ENCODE assay signal across 1 cellular context in the genomic region with DNA sequence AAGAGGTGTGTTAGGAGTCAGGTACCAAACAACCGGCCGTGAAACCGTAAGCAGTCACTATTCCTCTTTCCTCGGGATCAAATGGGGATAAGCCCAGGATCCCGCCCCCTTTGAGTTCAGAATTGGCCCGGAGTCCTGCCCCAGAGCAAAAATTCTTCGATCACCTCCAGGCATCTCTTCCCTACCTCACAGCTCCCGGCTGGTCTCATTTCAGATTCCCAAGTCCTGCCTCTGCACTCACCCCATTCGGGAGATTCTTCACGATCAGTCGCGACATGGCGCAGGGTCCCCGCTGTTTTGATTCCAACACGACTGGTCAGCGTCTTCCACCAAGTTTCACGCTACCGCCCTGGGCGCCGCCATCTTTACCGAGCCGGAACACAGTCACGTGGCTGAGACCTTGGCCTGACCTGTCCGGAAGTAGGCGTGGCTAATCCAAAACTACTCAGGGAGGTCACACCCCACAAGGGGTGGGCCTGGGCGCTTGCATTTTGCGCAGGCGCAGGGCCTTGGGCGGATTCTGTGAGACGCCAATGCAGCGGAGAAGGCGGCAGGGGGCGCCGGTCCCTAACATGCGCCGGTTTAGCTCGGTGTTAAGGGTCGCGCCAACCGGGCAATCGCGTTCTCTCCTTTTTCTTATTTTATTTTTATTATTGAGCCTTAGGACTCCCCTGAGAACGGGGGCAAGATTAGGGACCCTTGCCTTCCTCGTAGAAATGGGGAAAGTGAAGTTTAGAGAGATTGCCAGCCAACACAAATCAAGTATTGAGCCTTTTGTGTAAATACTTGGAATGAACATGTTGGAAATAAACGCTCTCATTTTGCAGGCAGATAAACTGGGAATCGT.
TF ChIP-seq lines count a peak whose summit lies in the region.

A gene with protein sequence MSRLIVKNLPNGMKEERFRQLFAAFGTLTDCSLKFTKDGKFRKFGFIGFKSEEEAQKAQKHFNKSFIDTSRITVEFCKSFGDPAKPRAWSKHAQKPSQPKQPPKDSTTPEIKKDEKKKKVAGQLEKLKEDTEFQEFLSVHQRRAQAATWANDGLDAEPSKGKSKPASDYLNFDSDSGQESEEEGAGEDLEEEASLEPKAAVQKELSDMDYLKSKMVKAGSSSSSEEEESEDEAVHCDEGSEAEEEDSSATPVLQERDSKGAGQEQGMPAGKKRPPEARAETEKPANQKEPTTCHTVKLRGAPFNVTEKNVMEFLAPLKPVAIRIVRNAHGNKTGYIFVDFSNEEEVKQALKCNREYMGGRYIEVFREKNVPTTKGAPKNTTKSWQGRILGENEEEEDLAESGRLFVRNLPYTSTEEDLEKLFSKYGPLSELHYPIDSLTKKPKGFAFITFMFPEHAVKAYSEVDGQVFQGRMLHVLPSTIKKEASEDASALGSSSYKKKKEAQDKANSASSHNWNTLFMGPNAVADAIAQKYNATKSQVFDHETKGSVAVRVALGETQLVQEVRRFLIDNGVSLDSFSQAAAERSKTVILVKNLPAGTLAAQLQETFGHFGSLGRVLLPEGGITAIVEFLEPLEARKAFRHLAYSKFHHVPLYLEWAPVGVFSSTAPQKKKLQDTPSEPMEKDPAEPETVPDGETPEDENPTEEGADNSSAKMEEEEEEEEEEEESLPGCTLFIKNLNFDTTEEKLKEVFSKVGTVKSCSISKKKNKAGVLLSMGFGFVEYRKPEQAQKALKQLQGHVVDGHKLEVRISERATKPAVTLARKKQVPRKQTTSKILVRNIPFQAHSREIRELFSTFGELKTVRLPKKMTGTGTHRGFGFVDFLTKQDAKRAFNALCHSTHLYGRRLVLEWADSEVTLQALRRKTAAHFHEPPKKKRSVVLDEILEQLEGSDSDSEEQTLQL (minus strand): TSS at position 375 of the 847 bp plus-strand sequence. CDS start 98 bp downstream, at position 277.

TF ChIP-seq in A549, 52 proteins besides CTCF, POLR2A, EP300 and RAD21 (continued from another document):
- TF ChIP-seq, protein P1, sequence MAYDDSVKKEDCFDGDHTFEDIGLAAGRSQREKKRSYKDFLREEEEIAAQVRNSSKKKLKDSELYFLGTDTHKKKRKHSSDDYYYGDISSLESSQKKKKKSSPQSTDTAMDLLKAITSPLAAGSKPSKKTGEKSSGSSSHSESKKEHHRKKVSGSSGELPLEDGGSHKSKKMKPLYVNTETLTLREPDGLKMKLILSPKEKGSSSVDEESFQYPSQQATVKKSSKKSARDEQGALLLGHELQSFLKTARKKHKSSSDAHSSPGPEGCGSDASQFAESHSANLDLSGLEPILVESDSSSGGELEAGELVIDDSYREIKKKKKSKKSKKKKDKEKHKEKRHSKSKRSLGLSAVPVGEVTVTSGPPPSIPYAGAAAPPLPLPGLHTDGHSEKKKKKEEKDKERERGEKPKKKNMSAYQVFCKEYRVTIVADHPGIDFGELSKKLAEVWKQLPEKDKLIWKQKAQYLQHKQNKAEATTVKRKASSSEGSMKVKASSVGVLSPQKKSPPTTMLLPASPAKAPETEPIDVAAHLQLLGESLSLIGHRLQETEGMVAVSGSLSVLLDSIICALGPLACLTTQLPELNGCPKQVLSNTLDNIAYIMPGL (CRISPR knock-in tag; IDR thresholded peaks at IDR 0.05; ENCODE audit: borderline replicate concordance) = no peak
- TF ChIP-seq BHLHE40 (IDR thresholded peaks at IDR 0.05; ENCODE audit: low read depth, low read length) (no peak), CHD2 (IDR thresholded peaks at IDR 0.05; ENCODE audit: low read length, partially characterized antibody) (no peak), ESRRA (IDR thresholded peaks at IDR 0.05; ENCODE audit: borderline replicate concordance, low read length) (no peak), ZSCAN20 (CRISPR knock-in tag; IDR thresholded peaks at IDR 0.05) (0 out of 2 replicates have a peak, but pooled peaks have one; percentile 31), FOSL2 (IDR thresholded peaks at IDR 0.05) (no peak), FOSL2 (CRISPR knock-in tag; IDR thresholded peaks at IDR 0.05) (0 out of 2 replicates have a peak, but pooled peaks have one; percentile 4), CBX2 (IDR thresholded peaks at IDR 0.05; ENCODE audit: borderline replicate concordance, low read depth) (no peak), GATA3 (IDR thresholded peaks at IDR 0.05; ENCODE audit: borderline replicate concordance) (peak; percentile 30; the same call in 1 of the 2 replicates), NFE2L2 (conservative IDR thresholded peaks at IDR 0.05; ENCODE audit: low read length) (no peak), MAFK (IDR thresholded peaks at IDR 0.05; ENCODE audit: partially characterized antibody) (no peak), HOXA7 (CRISPR knock-in tag; IDR thresholded peaks at IDR 0.05) (no peak), JUNB (IDR thresholded peaks at IDR 0.05) (no peak), MAZ (IDR thresholded peaks at IDR 0.05; ENCODE audit: borderline replicate concordance, low read depth, low read length) (no peak), FOXS1 (CRISPR knock-in tag; IDR thresholded peaks at IDR 0.05) (no peak), HEYL (CRISPR knock-in tag; IDR thresholded peaks at IDR 0.05) (no peak), HOXB5 (CRISPR knock-in tag; IDR thresholded peaks at IDR 0.05) (no peak), RFX5 (IDR thresholded peaks at IDR 0.05) (no peak), RARB (CRISPR knock-in tag; IDR thresholded peaks at IDR 0.05) (no peak), TP53 (CRISPR knock-in tag; IDR thresholded peaks at IDR 0.05) (no peak), CEBPB (IDR thresholded peaks at IDR 0.05) (no peak), HOXB13 (CRISPR knock-in tag; IDR thresholded peaks at IDR 0.05; ENCODE audit: low read depth) (no peak), NPAS2 (CRISPR knock-in tag; IDR thresholded peaks at IDR 0.05; ENCODE audit: borderline replicate concordance) (no peak), HDAC2 (IDR thresholded peaks at IDR 0.05) (peak; percentile 95), EHMT2 (IDR thresholded peaks at IDR 0.05; ENCODE audit: low read depth) (no peak), TFCP2L1 (CRISPR knock-in tag; IDR thresholded peaks at IDR 0.05) (no peak), KDM5A (IDR thresholded peaks at IDR 0.05) (peak; percentile 100), KDM1A (IDR thresholded peaks at IDR 0.05; ENCODE audit: low read depth) (no peak), CHD4 (IDR thresholded peaks at IDR 0.05; ENCODE audit: borderline replicate concordance) (no peak), ZNF302 (CRISPR knock-in tag; IDR thresholded peaks at IDR 0.05) (no peak), RNF2 (IDR thresholded peaks at IDR 0.05; ENCODE audit: borderline replicate concordance, low read depth) (no peak)
- TF ChIP-seq, protein P2, sequence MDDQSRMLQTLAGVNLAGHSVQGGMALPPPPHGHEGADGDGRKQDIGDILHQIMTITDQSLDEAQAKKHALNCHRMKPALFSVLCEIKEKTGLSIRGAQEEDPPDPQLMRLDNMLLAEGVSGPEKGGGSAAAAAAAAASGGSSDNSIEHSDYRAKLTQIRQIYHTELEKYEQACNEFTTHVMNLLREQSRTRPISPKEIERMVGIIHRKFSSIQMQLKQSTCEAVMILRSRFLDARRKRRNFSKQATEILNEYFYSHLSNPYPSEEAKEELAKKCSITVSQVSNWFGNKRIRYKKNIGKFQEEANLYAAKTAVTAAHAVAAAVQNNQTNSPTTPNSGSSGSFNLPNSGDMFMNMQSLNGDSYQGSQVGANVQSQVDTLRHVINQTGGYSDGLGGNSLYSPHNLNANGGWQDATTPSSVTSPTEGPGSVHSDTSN (IDR thresholded peaks at IDR 0.05) = 0 out of 2 replicates have a peak, but pooled peaks have one; percentile 15
- TF ChIP-seq, protein P3, sequence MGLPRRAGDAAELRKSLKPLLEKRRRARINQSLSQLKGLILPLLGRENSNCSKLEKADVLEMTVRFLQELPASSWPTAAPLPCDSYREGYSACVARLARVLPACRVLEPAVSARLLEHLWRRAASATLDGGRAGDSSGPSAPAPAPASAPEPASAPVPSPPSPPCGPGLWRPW (IDR thresholded peaks at IDR 0.05) = no peak
- TF ChIP-seq, protein P4, sequence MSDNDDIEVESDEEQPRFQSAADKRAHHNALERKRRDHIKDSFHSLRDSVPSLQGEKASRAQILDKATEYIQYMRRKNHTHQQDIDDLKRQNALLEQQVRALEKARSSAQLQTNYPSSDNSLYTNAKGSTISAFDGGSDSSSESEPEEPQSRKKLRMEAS (IDR thresholded peaks at IDR 0.05) = peak; percentile 88
- TF ChIP-seq, protein P5, sequence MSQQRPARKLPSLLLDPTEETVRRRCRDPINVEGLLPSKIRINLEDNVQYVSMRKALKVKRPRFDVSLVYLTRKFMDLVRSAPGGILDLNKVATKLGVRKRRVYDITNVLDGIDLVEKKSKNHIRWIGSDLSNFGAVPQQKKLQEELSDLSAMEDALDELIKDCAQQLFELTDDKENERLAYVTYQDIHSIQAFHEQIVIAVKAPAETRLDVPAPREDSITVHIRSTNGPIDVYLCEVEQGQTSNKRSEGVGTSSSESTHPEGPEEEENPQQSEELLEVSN (IDR thresholded peaks at IDR 0.05; ENCODE audit: borderline replicate concordance, low read depth) = peak; percentile 78; the same call in 1 of the 2 replicates
- TF ChIP-seq, protein P6, sequence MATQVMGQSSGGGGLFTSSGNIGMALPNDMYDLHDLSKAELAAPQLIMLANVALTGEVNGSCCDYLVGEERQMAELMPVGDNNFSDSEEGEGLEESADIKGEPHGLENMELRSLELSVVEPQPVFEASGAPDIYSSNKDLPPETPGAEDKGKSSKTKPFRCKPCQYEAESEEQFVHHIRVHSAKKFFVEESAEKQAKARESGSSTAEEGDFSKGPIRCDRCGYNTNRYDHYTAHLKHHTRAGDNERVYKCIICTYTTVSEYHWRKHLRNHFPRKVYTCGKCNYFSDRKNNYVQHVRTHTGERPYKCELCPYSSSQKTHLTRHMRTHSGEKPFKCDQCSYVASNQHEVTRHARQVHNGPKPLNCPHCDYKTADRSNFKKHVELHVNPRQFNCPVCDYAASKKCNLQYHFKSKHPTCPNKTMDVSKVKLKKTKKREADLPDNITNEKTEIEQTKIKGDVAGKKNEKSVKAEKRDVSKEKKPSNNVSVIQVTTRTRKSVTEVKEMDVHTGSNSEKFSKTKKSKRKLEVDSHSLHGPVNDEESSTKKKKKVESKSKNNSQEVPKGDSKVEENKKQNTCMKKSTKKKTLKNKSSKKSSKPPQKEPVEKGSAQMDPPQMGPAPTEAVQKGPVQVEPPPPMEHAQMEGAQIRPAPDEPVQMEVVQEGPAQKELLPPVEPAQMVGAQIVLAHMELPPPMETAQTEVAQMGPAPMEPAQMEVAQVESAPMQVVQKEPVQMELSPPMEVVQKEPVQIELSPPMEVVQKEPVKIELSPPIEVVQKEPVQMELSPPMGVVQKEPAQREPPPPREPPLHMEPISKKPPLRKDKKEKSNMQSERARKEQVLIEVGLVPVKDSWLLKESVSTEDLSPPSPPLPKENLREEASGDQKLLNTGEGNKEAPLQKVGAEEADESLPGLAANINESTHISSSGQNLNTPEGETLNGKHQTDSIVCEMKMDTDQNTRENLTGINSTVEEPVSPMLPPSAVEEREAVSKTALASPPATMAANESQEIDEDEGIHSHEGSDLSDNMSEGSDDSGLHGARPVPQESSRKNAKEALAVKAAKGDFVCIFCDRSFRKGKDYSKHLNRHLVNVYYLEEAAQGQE (IDR thresholded peaks at IDR 0.05) = no peak
- TF ChIP-seq, protein P7, sequence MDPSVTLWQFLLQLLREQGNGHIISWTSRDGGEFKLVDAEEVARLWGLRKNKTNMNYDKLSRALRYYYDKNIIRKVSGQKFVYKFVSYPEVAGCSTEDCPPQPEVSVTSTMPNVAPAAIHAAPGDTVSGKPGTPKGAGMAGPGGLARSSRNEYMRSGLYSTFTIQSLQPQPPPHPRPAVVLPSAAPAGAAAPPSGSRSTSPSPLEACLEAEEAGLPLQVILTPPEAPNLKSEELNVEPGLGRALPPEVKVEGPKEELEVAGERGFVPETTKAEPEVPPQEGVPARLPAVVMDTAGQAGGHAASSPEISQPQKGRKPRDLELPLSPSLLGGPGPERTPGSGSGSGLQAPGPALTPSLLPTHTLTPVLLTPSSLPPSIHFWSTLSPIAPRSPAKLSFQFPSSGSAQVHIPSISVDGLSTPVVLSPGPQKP (IDR thresholded peaks at IDR 0.05; ENCODE audit: low read depth, low read length) = peak; percentile 47; the same call in 1 of the 2 replicates
TF ChIP-seq in A549: peak in this region for 15.
